ENCODE assay signal across 13 cellular contexts in the genomic region with DNA sequence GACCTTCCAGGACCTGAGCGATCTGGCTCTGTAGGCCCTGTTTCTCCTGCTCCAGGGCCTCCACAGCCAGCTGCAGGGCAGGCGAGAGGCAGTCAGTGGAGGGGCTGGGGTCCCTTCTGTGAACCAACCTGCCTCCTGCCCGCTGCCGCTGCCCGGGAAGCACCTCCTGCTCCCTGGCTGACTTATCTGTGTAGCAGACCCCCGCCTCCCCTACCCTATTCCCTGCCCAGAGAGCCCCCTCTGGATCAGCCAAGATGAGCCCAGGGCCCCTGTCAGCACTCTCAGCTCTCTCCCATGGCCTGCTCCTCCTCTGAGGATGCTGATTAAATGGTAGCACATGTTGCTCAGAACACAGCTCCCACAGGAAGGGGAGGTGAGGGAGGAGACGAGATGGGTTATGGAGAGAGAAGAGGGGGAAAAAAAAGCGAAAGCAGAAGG. TPM values are rescaled to one million over a fixed set of nuclear protein-coding genes. Genes with fewer than 3 reads are reported as not detected.
A peak's percentile ranks its signal among the peaks of the same experiment; 100 is the strongest.
DNase-seq lines count a peak whose midpoint lies in the region; ATAC-seq and TF ChIP-seq lines count a peak whose summit lies in the region.
"Had no signal": no experiment of that assay in that cellular context is flagged by ENCODE, and none has a peak within 500 bp of the region (broad histone marks: within the 10 kb centered on the region; RNA-seq: fewer than 3 reads in every experiment).

No MANE protein-coding gene starts in this region.

- H3K4me3 ChIP-seq in BLaER1 = no peak overlapping the region
- H3K4me3 ChIP-seq in WI38 (ENCODE audit: low read depth, low read length) = peak overlapping the region; percentile 65
- H3K4me3 ChIP-seq: GM12878 had no signal

- no peaks in the 10 kb centered on the region for H3K36me3 ChIP-seq in BLaER1
- H3K36me3 ChIP-seq: neutrophil had no signal

- H3K27ac Mint-ChIP-seq in progenitor cell of endocrine pancreas = peak overlapping the region; percentile 72
- H3K27ac Mint-ChIP-seq: activated naive CD8-positive, alpha-beta T cell; CD8-positive, alpha-beta T cell had no signal

- peaks cover 73% of the 10 kb centered on the region for H3K27me3 Mint-ChIP-seq in progenitor cell of endocrine pancreas

- no peaks in the 10 kb centered on the region for H4K20me1 ChIP-seq in BLaER1

- H3K9me3 ChIP-seq in BLaER1 = no peaks in the 10 kb centered on the region
- H3K9me3 ChIP-seq: neutrophil had no signal

- no peaks in the 10 kb centered on the region for H3K9me3 Mint-ChIP-seq in progenitor cell of endocrine pancreas (ENCODE audit: low read depth)
- H3K9me3 Mint-ChIP-seq: CD8-positive, alpha-beta T cell had no signal

- peaks cover 70% of the 10 kb centered on the region for H3K27me3 ChIP-seq in BLaER1

- peak overlapping the region; percentile 44 for H3K4me2 ChIP-seq in BLaER1

- peaks cover 12% of the 10 kb centered on the region for H3K4me1 Mint-ChIP-seq in progenitor cell of endocrine pancreas (ENCODE audit: low read depth)

- intact Hi-C loops in left ventricle myocardium superior (cut with micrococcal nuclease) = no loop called here

- H3K27ac ChIP-seq in BLaER1 = no peak overlapping the region
- H3K27ac ChIP-seq: neutrophil had no signal

- H3K9ac ChIP-seq in BLaER1 = no peak overlapping the region

- no peak for TF ChIP-seq CTCF in WI38 (IDR thresholded peaks at IDR 0.05; ENCODE audit: low read depth, low read length)
- no peak for TF ChIP-seq CTCF in progenitor cell of endocrine pancreas (IDR thresholded peaks at IDR 0.05; ENCODE audit: unreplicated experiment)

- peaks cover 47% of the 10 kb centered on the region for H3K4me1 ChIP-seq in BLaER1

- no peak for DNase-seq in left ventricle myocardium superior
- no peak for DNase-seq in progenitor cell of endocrine pancreas (ENCODE audit: low spot score, unreplicated experiment)
- DNase-seq: CD8-positive, alpha-beta T cell; OCI-M1 had no signal

- peak overlapping the region; percentile 59 for H3K4me3 Mint-ChIP-seq in progenitor cell of endocrine pancreas (ENCODE audit: low read depth)
- H3K4me3 Mint-ChIP-seq: activated naive CD8-positive, alpha-beta T cell; CD8-positive, alpha-beta T cell had no signal

- ATAC-seq in left ventricle myocardium superior (peak; percentile 15), HG03378 (IDR thresholded peaks at IDR 0.05; ENCODE audit: unreplicated experiment) (no peak), GM21529 (IDR thresholded peaks at IDR 0.05; ENCODE audit: unreplicated experiment) (no peak), HG03342 (IDR thresholded peaks at IDR 0.05; ENCODE audit: unreplicated experiment) (no peak), HG02973 (IDR thresholded peaks at IDR 0.05; ENCODE audit: unreplicated experiment) (no peak)
- ATAC-seq: CD8-positive, alpha-beta T cell; GM12878 had no signal

- peaks cover 6% of the 10 kb centered on the region for H3K36me3 Mint-ChIP-seq in progenitor cell of endocrine pancreas (ENCODE audit: insufficient read depth)
- H3K36me3 Mint-ChIP-seq: CD8-positive, alpha-beta T cell had no signal

RNA-seq across cellular contexts. Expression of a gene that starts 1.9 kb away (rescaled TPM):
- total RNA-seq in left ventricle myocardium superior (94.7 TPM), progenitor cell of endocrine pancreas (33.9 and 39.2 TPM in 2 replicates)
- total RNA-seq: CD8-positive, alpha-beta T cell had no signal

RNA-seq across cellular contexts. Expression of a gene that starts 30.1 kb away (rescaled TPM):
- total RNA-seq in left ventricle myocardium superior (0.74 TPM), progenitor cell of endocrine pancreas (70.4 and 125 TPM in 2 replicates)

RNA-seq across cellular contexts. Expression of a gene that starts 33.4 kb away (rescaled TPM):
- 0.52 TPM for total RNA-seq in left ventricle myocardium superior
- total RNA-seq in progenitor cell of endocrine pancreas = not detected in 2 replicates
- total RNA-seq: CD8-positive, alpha-beta T cell had no signal

RNA-seq across cellular contexts. Expression of a gene that starts 53.0 kb away (rescaled TPM):
- total RNA-seq in left ventricle myocardium superior = 14.7 TPM
- total RNA-seq in progenitor cell of endocrine pancreas = 40.0 and 42.4 TPM in 2 replicates

RNA-seq across cellular contexts. Expression of a gene that starts 53.3 kb away (rescaled TPM):
- total RNA-seq in left ventricle myocardium superior (12.0 TPM), progenitor cell of endocrine pancreas (36.9 and 38.9 TPM in 2 replicates)

Comparison
In these comparisons a context has a peak if more than half of its experiments do, and no peak if none do; other contexts are left out.
1. RNA of a gene that starts 30.1 kb away (total RNA-seq): 70.4 to 125 TPM in progenitor cell of endocrine pancreas; 0.74 TPM in left ventricle myocardium superior (single experiment); every median in the first group is over 10 times any median in the second.